Comparison of ENCODE assay signal across 16 cellular contexts in genomic region chr3:63061449-63061848, GRCh38.
DNase-seq lines count a peak whose midpoint lies in the region; ATAC-seq, FAIRE-seq and TF ChIP-seq lines count a peak whose summit lies in the region.
"Had no signal": no experiment of that assay in that cellular context is flagged by ENCODE, and none has a peak within 500 bp of the region (broad histone marks: within the 10 kb centered on the region; RNA-seq: fewer than 3 reads in every experiment).

No MANE protein-coding gene starts in this region.

- intact Hi-C loops in Calu3 (cut with micrococcal nuclease; ENCODE audit: unreplicated experiment) (loop anchor here (10.0 kb wide), 1 partner anchor 397 kb away; no protein-coding TSS in a partner anchor), body of pancreas (cut with DNase I) (no loop called here), pancreas (cut with DNase I) (no loop called here)

- no peaks in the 10 kb centered on the region for H3K9me3 ChIP-seq in body of pancreas
- H3K9me3 ChIP-seq in pancreas: no peaks in the 10 kb centered on the region

- H3K4me3 ChIP-seq in GM23338: no peak overlapping the region
- H3K4me3 ChIP-seq in body of pancreas: no peak overlapping the region
- H3K4me3 ChIP-seq in pancreas: no peak overlapping the region

- H3K27ac ChIP-seq in GM23338 (ENCODE audit: low read depth): no peak overlapping the region
- H3K27ac ChIP-seq in body of pancreas: no peak overlapping the region
- no peak overlapping the region for H3K27ac ChIP-seq in pancreas

- H3K27ac Mint-ChIP-seq in Calu3 (ENCODE audit: unreplicated experiment): no peak overlapping the region
- no peak overlapping the region for H3K27ac Mint-ChIP-seq in GM23338
- H3K27ac Mint-ChIP-seq: B cell; CD4-positive, alpha-beta T cell had no signal

- no peaks in the 10 kb centered on the region for H3K79me2 ChIP-seq in GM23338 (replicated peaks; ENCODE audit: insufficient read depth)

- H3K27me3 ChIP-seq in GM23338 (ENCODE audit: insufficient read depth): no peaks in the 10 kb centered on the region
- no peaks in the 10 kb centered on the region for H3K27me3 ChIP-seq in body of pancreas
- H3K27me3 ChIP-seq in pancreas: no peaks in the 10 kb centered on the region

- DNase-seq in Calu3: peak; percentile 61
- peak; percentile 11 for DNase-seq in GM23338 (ENCODE audit: low spot score)
- peak in 2 of 4 donors; percentile 8 to 17 for DNase-seq in body of pancreas
- DNase-seq in pancreas: peak in 1 of 6 donors; percentile 16
- DNase-seq in NCI-H1694 treated with DMSO at 0.1 percent for 48 hours (lab: John Stamatoyannopoulos, UW): no peak
- DNase-seq in NCI-H146 (lab: John Stamatoyannopoulos, UW): no peak
- DNase-seq in KG1 (lab: John Stamatoyannopoulos, UW): no peak
- DNase-seq: C1 segment of cervical spinal cord; CD4-positive, alpha-beta T cell; DMS153; IMR-90 had no signal

- no peaks in the 10 kb centered on the region; the same call in none of the 2 replicates for H3K9me2 ChIP-seq in GM23338 (ENCODE audit: insufficient read depth)

- no peaks in the 10 kb centered on the region for H4K20me1 ChIP-seq in GM23338 (replicated peaks; ENCODE audit: insufficient read depth)

- H3K9me3 Mint-ChIP-seq in Calu3 (ENCODE audit: low read depth, unreplicated experiment) (no peaks in the 10 kb centered on the region), GM23338 (no peaks in the 10 kb centered on the region)

- H3K4me1 ChIP-seq in GM23338 (ENCODE audit: insufficient read depth) (peaks cover 22% of the 10 kb centered on the region), body of pancreas (no peaks in the 10 kb centered on the region), pancreas (no peaks in the 10 kb centered on the region)

- CTCF ChIA-PET in Calu3 (lab: Charles Lee): interaction anchor here (1.1 kb wide), 1 partner anchor 188 kb away, joined by 4 read pairs; no protein-coding TSS in a partner anchor

- no TSS peak for BruUV-seq in Calu3 (replicated peaks; lab: Mats Ljungman, UMichigan)

- H3K36me3 Mint-ChIP-seq in Calu3 (ENCODE audit: insufficient read depth, unreplicated experiment): no peaks in the 10 kb centered on the region
- H3K36me3 Mint-ChIP-seq in GM23338 (ENCODE audit: low read depth): no peaks in the 10 kb centered on the region

- H3K27me3 Mint-ChIP-seq in Calu3 (ENCODE audit: unreplicated experiment) (no peaks in the 10 kb centered on the region), GM23338 (ENCODE audit: insufficient read depth, low read depth, poor library complexity) (peaks cover 3% of the 10 kb centered on the region)
- H3K27me3 Mint-ChIP-seq: B cell; CD4-positive, alpha-beta T cell had no signal

- H3K4me1 Mint-ChIP-seq in Calu3 (ENCODE audit: low read depth, unreplicated experiment) (peaks cover 47% of the 10 kb centered on the region), GM23338 (peaks cover 24% of the 10 kb centered on the region)
- H3K4me1 Mint-ChIP-seq: B cell had no signal

- H3K36me3 ChIP-seq in GM23338 (ENCODE audit: insufficient read depth): no peaks in the 10 kb centered on the region
- H3K36me3 ChIP-seq in body of pancreas (replicated peaks in 1 of 2; ENCODE audit: insufficient read depth in 1 of 2, low read depth in 2 of 2): no peaks in the 10 kb centered on the region
- no peaks in the 10 kb centered on the region for H3K36me3 ChIP-seq in pancreas

- no peak overlapping the region for H2AFZ ChIP-seq in GM23338

- WGBS in body of pancreas, 2 donors: 25 to 28% methylated on average over 5 of the region's 5 CpGs
- WGBS in pancreas, 2 donors: 14 to 16% methylated on average over 5 of the region's 5 CpGs

- no peak for FAIRE-seq in pancreas (lab: Jason Lieb, UNC)
- FAIRE-seq: A204.1, D721Med, H54 had no signal

- TF ChIP-seq CTCF in Calu3 (IDR thresholded peaks at IDR 0.05; ENCODE audit: unreplicated experiment) (no peak), GM23338 (conservative IDR thresholded peaks at IDR 0.05; ENCODE audit: low read depth in 2 of 2) (no peak), body of pancreas (IDR thresholded peaks at IDR 0.05) (no peak), pancreas (IDR thresholded peaks at IDR 0.05) (no peak)

- TF ChIP-seq POLR2A in body of pancreas (IDR thresholded peaks at IDR 0.05): no peak

- H3K4me3 Mint-ChIP-seq in Calu3 (ENCODE audit: low read depth, unreplicated experiment): no peak overlapping the region
- H3K4me3 Mint-ChIP-seq in GM23338: no peak overlapping the region
- H3K4me3 Mint-ChIP-seq: B cell; CD4-positive, alpha-beta T cell had no signal

- ATAC-seq in GM23338: no peak; the same call in 2 of the 3 replicates
- ATAC-seq in body of pancreas: peak; percentile 47
- ATAC-seq in pancreas: peak in 3 of 4 donors; percentile 26 to 78 (median 37)
- ATAC-seq: HCT116 had no signal

- H3F3A ChIP-seq in GM23338 (replicated peaks; ENCODE audit: low read depth): no peaks in the 10 kb centered on the region

- no peak overlapping the region; the same call in 1 of the 2 replicates for H3K4me2 ChIP-seq in GM23338

TF ChIP-seq in GM23338, 12 proteins besides CTCF, POLR2A, EP300 and RAD21 (continues in another document):
- TF ChIP-seq POLR2AphosphoS5 (IDR thresholded peaks at IDR 0.05; ENCODE audit: low read depth) (no peak), STAT1 (IDR thresholded peaks at IDR 0.05; ENCODE audit: unreplicated experiment) (no peak), EZH2 (IDR thresholded peaks at IDR 0.05; ENCODE audit: low read depth, unreplicated experiment) (no peak), CREB1 (CRISPR knock-in tag; IDR thresholded peaks at IDR 0.05; ENCODE audit: low read depth) (no peak), REST (IDR thresholded peaks at IDR 0.05; ENCODE audit: unreplicated experiment) (no peak), ETS1 (IDR thresholded peaks at IDR 0.05) (no peak), ZNF114 (CRISPR knock-in tag; IDR thresholded peaks at IDR 0.05) (no peak), JUNB (IDR thresholded peaks at IDR 0.05; ENCODE audit: unreplicated experiment) (no peak), ZNF331 (CRISPR knock-in tag; IDR thresholded peaks at IDR 0.05; ENCODE audit: low read depth) (no peak), EZH2phosphoT487 (IDR thresholded peaks at IDR 0.05; ENCODE audit: unreplicated experiment) (no peak)

Comparison
In these comparisons a context has a peak if more than half of its experiments do, and no peak if none do; other contexts are left out.
1. DNase-seq: peak in Calu3 (single experiment) and GM23338 (single experiment); none in NCI-H1694 treated with DMSO at 0.1 percent for 48 hours (single experiment), NCI-H146 (single experiment) and KG1 (single experiment).